In the genomic region with DNA sequence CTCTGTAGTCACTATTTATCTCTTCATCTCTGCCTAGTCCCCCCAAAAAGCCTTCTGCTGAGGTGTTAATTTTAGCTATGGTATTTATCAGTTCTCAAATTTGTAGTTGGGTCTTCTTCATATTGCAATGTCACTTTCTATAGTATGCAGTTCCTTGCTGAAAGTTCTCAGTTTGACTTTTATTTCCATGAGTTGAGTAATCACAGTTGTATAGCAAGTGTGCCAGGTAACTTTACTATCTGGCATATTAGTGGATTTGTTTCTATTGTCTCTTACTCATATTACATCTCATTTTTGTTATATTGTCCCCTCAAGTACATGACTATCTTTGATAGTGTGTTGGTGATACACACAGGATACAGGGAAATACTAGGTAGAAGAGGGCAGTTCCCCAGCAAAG, we compare ENCODE assay signal across 14 cellular contexts.
"Had no signal": no experiment of that assay in that cellular context is flagged by ENCODE, and none has a peak within 500 bp of the region (broad histone marks: within the 10 kb centered on the region; RNA-seq: fewer than 3 reads in every experiment).

No MANE protein-coding gene starts in this region.

- H3K27me3 ChIP-seq: heart right ventricle, neutrophil, spleen had no signal

- H3K4me1 ChIP-seq: heart right ventricle, spleen had no signal

- H3K36me3 ChIP-seq: heart right ventricle, neutrophil, spleen had no signal

- ATAC-seq: esophagus mucosa; heart right ventricle; mucosa of descending colon; naive thymus-derived CD8-positive, alpha-beta T cell; sciatic nerve had no signal

- H3K9me3 ChIP-seq: mucosa of descending colon, neutrophil had no signal

- H3K9me3 Mint-ChIP-seq: naive thymus-derived CD8-positive, alpha-beta T cell had no signal

- H3K27ac Mint-ChIP-seq: type B pancreatic cell had no signal

- H3K4me3 Mint-ChIP-seq: naive thymus-derived CD8-positive, alpha-beta T cell; type B pancreatic cell had no signal

- DNase-seq: effector memory CD4-positive, alpha-beta T cell; heart right ventricle; hypothalamus; kidney glomerular epithelial cell; mucosa of descending colon; naive thymus-derived CD8-positive, alpha-beta T cell; posterior cingulate gyrus; spleen; stimulated activated CD4-positive, alpha-beta T cell treated with anti-CD3 and anti-CD28 coated beads, Interleukin-15, amount 100 ng/mL, for 24 hours; stimulated activated CD4-positive, alpha-beta T cell treated with anti-CD3 and anti-CD28 coated beads, Interleukin-2, amount 100 ng/mL, for 24 hours had no signal

- H3K27ac ChIP-seq: heart right ventricle, neutrophil, spleen had no signal

- H3K27me3 Mint-ChIP-seq: naive thymus-derived CD8-positive, alpha-beta T cell; type B pancreatic cell had no signal

- H3K4me3 ChIP-seq: heart right ventricle, mucosa of descending colon, spleen had no signal
